ENCODE assay signal across 1 cellular context in the genomic region with DNA sequence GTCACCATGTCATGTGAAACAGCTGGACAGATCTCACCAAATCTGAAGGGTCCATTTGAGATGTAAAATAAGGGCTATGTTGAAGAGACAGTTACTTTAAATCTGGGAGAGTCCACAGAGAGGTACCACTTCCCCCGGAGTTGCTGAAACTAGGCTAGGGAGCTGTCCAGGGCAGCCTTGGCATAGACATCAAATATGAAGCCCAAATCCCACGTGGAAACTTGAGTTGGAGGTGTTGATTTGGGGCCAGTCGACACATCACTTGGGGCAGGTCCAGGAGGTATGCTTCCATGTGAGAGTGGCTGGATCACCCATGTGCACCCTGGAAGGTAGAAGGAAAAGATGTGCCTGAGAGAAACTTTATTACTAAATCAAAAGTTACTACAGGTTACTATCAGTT.
TF ChIP-seq lines count a peak whose summit lies in the region.

No MANE protein-coding gene starts in this region.

TF ChIP-seq in H1, 55 proteins besides CTCF, POLR2A, EP300 and RAD21:
- no peak for TF ChIP-seq ZNF274 (IDR thresholded peaks at IDR 0.05; ENCODE audit: borderline replicate concordance, extremely low read depth, low read length)
- no peak for TF ChIP-seq JUN (IDR thresholded peaks at IDR 0.05; ENCODE audit: low read depth, low read length)
- TF ChIP-seq SP4 (IDR thresholded peaks at IDR 0.05; ENCODE audit: low read length): no peak
- TF ChIP-seq SIRT6 (IDR thresholded peaks at IDR 0.05; ENCODE audit: low read length): no peak
- no peak for TF ChIP-seq KDM1A (IDR thresholded peaks at IDR 0.05; ENCODE audit: borderline replicate concordance, low read length)
- no peak for TF ChIP-seq BRCA1 (IDR thresholded peaks at IDR 0.05; ENCODE audit: low read depth, low read length)
- no peak for TF ChIP-seq CTBP2 (IDR thresholded peaks at IDR 0.05; ENCODE audit: borderline replicate concordance, insufficient read depth, insufficient read length, low read length)
- TF ChIP-seq BCL11A (IDR thresholded peaks at IDR 0.05; ENCODE audit: low read depth in 2 of 2, low read length in 2 of 2): no peak
- no peak for TF ChIP-seq GABPA (IDR thresholded peaks at IDR 0.05; ENCODE audit: borderline replicate concordance, insufficient read depth, low read length)
- no peak for TF ChIP-seq RFX5 (IDR thresholded peaks at IDR 0.05; ENCODE audit: borderline replicate concordance, low read depth, low read length)
- TF ChIP-seq SAP30 (IDR thresholded peaks at IDR 0.05; ENCODE audit: insufficient read depth, insufficient replicate concordance, low read length): no peak
- TF ChIP-seq RBBP5 (IDR thresholded peaks at IDR 0.05; ENCODE audit: borderline replicate concordance, low read depth, low read length): no peak
